32 cellular contexts compared by ENCODE assay signal in the genomic region with DNA sequence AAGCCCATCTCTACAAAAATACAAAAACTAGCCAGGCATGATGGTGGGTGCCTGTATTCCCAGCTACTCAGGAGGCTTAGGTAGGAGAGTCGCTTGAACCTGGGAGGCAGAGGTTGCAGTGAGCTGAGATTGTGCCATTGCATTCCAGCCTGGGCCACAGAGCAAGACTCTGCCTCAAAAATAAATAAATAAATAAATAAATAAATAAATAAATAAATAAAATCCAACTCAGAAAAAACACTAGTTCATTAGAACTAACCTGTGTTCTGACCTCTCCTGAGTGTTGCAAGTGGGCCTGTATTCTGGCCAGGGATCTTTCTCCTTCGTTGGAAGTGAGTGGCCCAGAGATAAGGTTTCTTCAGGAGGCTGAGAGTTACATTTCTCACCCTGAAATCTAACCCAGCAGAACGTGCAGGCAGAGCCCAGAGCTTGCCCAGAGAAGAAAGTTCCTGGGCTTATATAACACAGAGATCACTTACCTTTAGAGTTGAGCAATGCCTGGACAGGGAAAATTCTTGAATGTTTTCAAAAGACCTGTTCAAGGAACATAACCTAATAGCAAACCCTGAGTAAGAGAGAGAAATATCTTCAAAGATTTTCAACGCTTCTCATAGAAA.
"Had no signal": no experiment of that assay in that cellular context is flagged by ENCODE, and none has a peak within 500 bp of the region (broad histone marks: within the 10 kb centered on the region; RNA-seq: fewer than 3 reads in every experiment).

No MANE protein-coding gene starts in this region.

- FAIRE-seq: astrocyte, bronchial epithelial cell, frontal cortex had no signal

- H3K4me3 Mint-ChIP-seq: activated CD4-positive, alpha-beta memory T cell treated with anti-CD3 and anti-CD28 coated beads, Interleukin-2, amount 10 ng/mL, durations not matched to agents 7 days and 5 days; activated CD4-positive, alpha-beta T cell treated with anti-CD3 and anti-CD28 coated beads, Interleukin-2, amount 10 ng/mL, durations not matched to agents 7 days and 5 days; activated naive CD8-positive, alpha-beta T cell; activated T-cell treated with anti-CD3 and anti-CD28 coated beads, Interleukin-2, amount 50 U/mL, for 24 hours; activated T-cell treated with anti-CD3 and anti-CD28 coated beads, Interleukin-2, amount 50 U/mL, for 72 hours; activated T-helper 17 cell treated with anti-CD3 and anti-CD28 coated beads, Interleukin-2, amount 50 U/mL, for 72 hours; central memory CD8-positive, alpha-beta T cell; dendritic cell treated with granulocyte-macrophage colony-stimulating factor and Interleukin-4, amounts not matched to agents 40 ng/mL and 50 ng/mL, for 4 days; endodermal cell had no signal

- H3K27ac Mint-ChIP-seq: activated CD4-positive, alpha-beta memory T cell treated with anti-CD3 and anti-CD28 coated beads, Interleukin-2, amount 10 ng/mL, durations not matched to agents 7 days and 5 days; activated CD4-positive, alpha-beta T cell treated with anti-CD3 and anti-CD28 coated beads, Interleukin-2, amount 10 ng/mL, durations not matched to agents 7 days and 5 days; activated naive CD8-positive, alpha-beta T cell; activated T-cell treated with anti-CD3 and anti-CD28 coated beads, Interleukin-2, amount 50 U/mL, for 24 hours; activated T-cell treated with anti-CD3 and anti-CD28 coated beads, Interleukin-2, amount 50 U/mL, for 72 hours; activated T-helper 17 cell treated with anti-CD3 and anti-CD28 coated beads, Interleukin-2, amount 50 U/mL, for 72 hours; dendritic cell treated with granulocyte-macrophage colony-stimulating factor and Interleukin-4, amounts not matched to agents 40 ng/mL and 50 ng/mL, for 4 days; endodermal cell had no signal

- H3K27me3 Mint-ChIP-seq: activated CD4-positive, alpha-beta memory T cell treated with anti-CD3 and anti-CD28 coated beads, Interleukin-2, amount 10 ng/mL, durations not matched to agents 7 days and 5 days; activated CD4-positive, alpha-beta T cell treated with anti-CD3 and anti-CD28 coated beads, Interleukin-2, amount 10 ng/mL, durations not matched to agents 7 days and 5 days; activated T-cell treated with anti-CD3 and anti-CD28 coated beads, Interleukin-2, amount 50 U/mL, for 24 hours; activated T-helper 17 cell treated with anti-CD3 and anti-CD28 coated beads, Interleukin-2, amount 50 U/mL, for 72 hours; central memory CD8-positive, alpha-beta T cell; dendritic cell treated with granulocyte-macrophage colony-stimulating factor and Interleukin-4, amounts not matched to agents 40 ng/mL and 50 ng/mL, for 4 days had no signal

- H3K9me3 Mint-ChIP-seq: activated CD4-positive, alpha-beta memory T cell treated with anti-CD3 and anti-CD28 coated beads, Interleukin-2, amount 10 ng/mL, durations not matched to agents 7 days and 5 days; activated CD4-positive, alpha-beta T cell treated with anti-CD3 and anti-CD28 coated beads, Interleukin-2, amount 10 ng/mL, durations not matched to agents 7 days and 5 days; activated T-cell treated with anti-CD3 and anti-CD28 coated beads, Interleukin-2, amount 50 U/mL, for 24 hours; activated T-helper 17 cell treated with anti-CD3 and anti-CD28 coated beads, Interleukin-2, amount 50 U/mL, for 72 hours; central memory CD8-positive, alpha-beta T cell; dendritic cell treated with granulocyte-macrophage colony-stimulating factor and Interleukin-4, amounts not matched to agents 40 ng/mL and 50 ng/mL, for 4 days; endodermal cell had no signal

- H3K4me1 Mint-ChIP-seq: activated CD4-positive, alpha-beta memory T cell treated with anti-CD3 and anti-CD28 coated beads, Interleukin-2, amount 10 ng/mL, durations not matched to agents 7 days and 5 days; activated CD4-positive, alpha-beta T cell treated with anti-CD3 and anti-CD28 coated beads, Interleukin-2, amount 10 ng/mL, durations not matched to agents 7 days and 5 days; activated T-helper 17 cell treated with anti-CD3 and anti-CD28 coated beads, Interleukin-2, amount 50 U/mL, for 72 hours; central memory CD8-positive, alpha-beta T cell; endodermal cell had no signal

- H3K36me3 ChIP-seq: brain microvascular endothelial cell had no signal

- H3K4me3 ChIP-seq: coronary artery, dorsolateral prefrontal cortex had no signal

- H3K36me3 Mint-ChIP-seq: activated naive CD8-positive, alpha-beta T cell had no signal

- H3K27ac ChIP-seq: brain microvascular endothelial cell, coronary artery, dorsolateral prefrontal cortex had no signal

- H3K27me3 ChIP-seq: brain microvascular endothelial cell had no signal

- ATAC-seq: activated T-cell treated with anti-CD3 and anti-CD28 coated beads, Interleukin-2, amount 50 U/mL, for 72 hours; activated T-helper 17 cell treated with anti-CD3 and anti-CD28 coated beads, Interleukin-2, amount 50 U/mL, for 72 hours; esophagus mucosa had no signal

- DNase-seq: activated CD4-positive, alpha-beta memory T cell treated with anti-CD3 and anti-CD28 coated beads, Interleukin-2, amount 10 ng/mL, durations not matched to agents 7 days and 5 days; activated CD4-positive, alpha-beta T cell treated with anti-CD3 and anti-CD28 coated beads for 1 hour; activated CD4-positive, alpha-beta T cell treated with anti-CD3 and anti-CD28 coated beads for 4 hours; activated CD4-positive, alpha-beta T cell treated with anti-CD3 and anti-CD28 coated beads, Interleukin-2, amount 10 ng/mL, durations not matched to agents 7 days and 5 days; activated CD4-positive, alpha-beta T cell treated with anti-CD3 and anti-CD28 coated beads, Interleukin-2, amount 50 U/mL, for 4 hours; activated CD4-positive, CD25-positive, alpha-beta regulatory T cell; activated CD8-positive, alpha-beta memory T cell treated with anti-CD3 and anti-CD28 coated beads, Interleukin-2, amount 50 U/mL, for 48 hours; activated effector memory CD4-positive, alpha-beta T cell treated with Interleukin-2 at 50 U/mL for 16 hours; activated gamma-delta T cell treated with Interleukin-2 at 50 U/mL for 16 hours; activated naive CD4-positive, alpha-beta T cell treated with anti-CD3 and anti-CD28 coated beads, Interleukin-2, amount 50 U/mL, for 16 hours; activated naive CD4-positive, alpha-beta T cell treated with Interleukin-2 at 50 U/mL for 16 hours; activated T-cell treated with anti-CD3 and anti-CD28 coated beads for 4 hours; activated T-cell treated with anti-CD3 and anti-CD28 coated beads, Interleukin-2, amount 50 U/mL, for 24 hours; activated T-cell treated with anti-CD3 and anti-CD28 coated beads, Interleukin-2, amount 50 U/mL, for 72 hours; amniotic stem cell; anterior cingulate cortex; brain microvascular endothelial cell; dorsolateral prefrontal cortex; effector memory CD4-positive, alpha-beta T cell; endodermal cell; foreskin fibroblast; head of caudate nucleus; T-helper 2 cell had no signal
